ENCODE assay signal across 11 cellular contexts in the genomic region with DNA sequence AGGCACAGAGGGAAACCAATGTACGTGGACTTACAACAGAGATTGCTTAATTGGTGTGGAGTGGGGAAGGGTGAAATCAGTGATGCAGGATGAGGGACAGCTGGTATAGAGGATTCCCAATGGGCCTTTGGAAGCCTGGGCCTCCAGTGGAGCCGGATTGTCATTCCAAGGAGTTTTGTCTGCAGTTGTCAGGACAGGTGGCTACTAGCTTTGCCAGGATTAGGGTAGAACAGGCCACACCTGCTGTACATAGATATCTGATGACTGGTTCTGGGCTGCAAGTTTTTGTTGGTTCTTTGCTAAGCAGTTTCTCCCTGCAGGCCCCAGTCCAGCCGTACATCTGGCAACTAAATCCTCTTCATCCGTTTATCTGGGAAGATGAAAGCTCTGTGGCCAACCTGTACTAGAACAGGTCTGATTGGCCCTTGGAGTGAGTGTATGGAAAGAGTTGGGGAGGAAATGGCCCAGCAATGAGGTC.
DNase-seq lines count a peak whose midpoint lies in the region; ATAC-seq, FAIRE-seq and TF ChIP-seq lines count a peak whose summit lies in the region.
"Had no signal": no experiment of that assay in that cellular context is flagged by ENCODE, and none has a peak within 500 bp of the region (broad histone marks: within the 10 kb centered on the region; RNA-seq: fewer than 3 reads in every experiment).

No MANE protein-coding gene starts in this region.

- H3K9me3 Mint-ChIP-seq in nephron progenitor cell, result no peaks in the 10 kb centered on the region

- H3K4me1 Mint-ChIP-seq in nephron progenitor cell, result peaks cover 54% of the 10 kb centered on the region

- peak overlapping the region; percentile 60 for H3K27ac Mint-ChIP-seq in nephron progenitor cell

- DNase-seq in D721Med (ENCODE audit: insufficient read length, low spot score) (peak; percentile 20), NCI-H2171 treated with DMSO at 0.1 percent for 48 hours (lab: John Stamatoyannopoulos, UW) (peak; percentile 98), dedifferentiated amniotic fluid mesenchymal stem cell (ENCODE audit: extremely low spot score) (peak; percentile 23), nephron progenitor cell (no peak), GM13977 (ENCODE audit: low spot score) (no peak), NOMO-1 (lab: John Stamatoyannopoulos, UW; ENCODE audit: unreplicated experiment in 2 of 2) (no peak), ecto neural progenitor cell (ENCODE audit: low spot score) (no peak)
- DNase-seq: activated CD8-positive, alpha-beta memory T cell treated with anti-CD3 and anti-CD28 coated beads, Interleukin-2, amount 50 U/mL, for 48 hours; NK-92 treated with Interleukin-12 subunit alpha and Interleukin-12 subunit beta, amount 100 ng/mL, for 24 hours had no signal

- peak; percentile 32 for FAIRE-seq in D721Med (lab: Jason Lieb, UNC)
- FAIRE-seq: GM12878 had no signal

- TF ChIP-seq CTCF in D721Med (IDR thresholded peaks at IDR 0.05; ENCODE audit: insufficient read depth, missing control alignments) (no peak), nephron progenitor cell (IDR thresholded peaks at IDR 0.05) (no peak), GM13977 (IDR thresholded peaks at IDR 0.05; ENCODE audit: extremely low read depth, insufficient read depth, missing control alignments) (no peak)

- peaks cover 63% of the 10 kb centered on the region for H3K36me3 Mint-ChIP-seq in nephron progenitor cell (ENCODE audit: low read depth)

- in situ Hi-C loops in GM13977 (cut with MboI; ENCODE audit: low pct_unique_long_range_greater_than_20kb, low sequenced_read_pairs, unreplicated experiment), result no loop called here

- ATAC-seq in GM18909 (IDR thresholded peaks at IDR 0.05; ENCODE audit: poor library complexity, unreplicated experiment), result no peak
- ATAC-seq: GM12878 had no signal

- no peak overlapping the region for H3K4me3 Mint-ChIP-seq in nephron progenitor cell

- H3K27me3 Mint-ChIP-seq in nephron progenitor cell (ENCODE audit: low read depth, poor library complexity), result peaks cover 3% of the 10 kb centered on the region

Comparison
In these comparisons a context has a peak if more than half of its experiments do, and no peak if none do; other contexts are left out.
1. DNase-seq: peak in D721Med (single experiment), NCI-H2171 treated with DMSO at 0.1 percent for 48 hours (single experiment) and dedifferentiated amniotic fluid mesenchymal stem cell (single experiment); none in nephron progenitor cell (single experiment), GM13977 (single experiment), NOMO-1 (0 of 2) and ecto neural progenitor cell (single experiment).